In the genomic region with DNA sequence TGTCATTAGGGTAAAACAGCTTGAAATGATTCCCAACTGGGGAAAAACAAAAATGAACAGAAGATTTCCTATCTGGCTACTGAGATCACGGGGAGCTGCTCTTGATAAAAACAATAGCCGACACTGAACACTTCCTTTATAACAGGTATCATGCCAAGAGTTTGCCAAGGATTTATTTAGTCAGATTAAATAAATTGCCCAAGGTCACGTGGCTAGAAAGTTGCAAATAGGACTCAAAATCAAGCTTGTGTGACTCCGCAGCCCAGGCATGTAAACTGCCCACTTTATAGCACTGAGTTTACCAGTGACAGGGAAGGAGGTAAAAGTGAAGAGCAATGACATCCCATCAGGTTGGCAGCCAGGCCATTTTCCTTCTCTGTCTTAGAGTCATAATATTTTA, we compare ENCODE assay signal across 26 cellular contexts.
"Had no signal": no experiment of that assay in that cellular context is flagged by ENCODE, and none has a peak within 500 bp of the region (broad histone marks: within the 10 kb centered on the region; RNA-seq: fewer than 3 reads in every experiment).

No MANE protein-coding gene starts in this region.

- H3K27ac Mint-ChIP-seq: activated CD4-positive, alpha-beta T cell treated with anti-CD3 and anti-CD28 coated beads for 36 hours; activated CD4-positive, alpha-beta T cell treated with anti-CD3 and anti-CD28 coated beads, Interleukin-2, amount 10 ng/mL, durations not matched to agents 7 days and 5 days; activated CD8-positive, alpha-beta T cell treated with anti-CD3 and anti-CD28 coated beads for 36 hours; activated naive CD4-positive, alpha-beta T cell treated with anti-CD3 and anti-CD28 coated beads for 36 hours; activated naive CD4-positive, alpha-beta T cell treated with anti-CD3 and anti-CD28 coated beads, Interleukin-2, amount 50 U/mL, for 24 hours; activated naive CD8-positive, alpha-beta T cell treated with anti-CD3 and anti-CD28 coated beads, Interleukin-2, amount 10 ng/mL, durations not matched to agents 7 days and 5 days; activated T-helper 1 cell treated with anti-CD3 and anti-CD28 coated beads, Interleukin-12 subunit alpha, Interleukin-12 subunit beta, Interleukin-2, Interleukin-4 antibody, amounts not matched to agents 30 ng/mL and 10 ng/mL and 1 ng/mL, durations not matched to agents 14 hours and 24 hours and 36 hours; activated T-helper 2 cell treated with anti-CD3 and anti-CD28 coated beads, Interferon-gamma antibody, Interleukin-2, Interleukin-4, amounts not matched to agents 10 μg/mL and 5 μg/mL and 100 μg/mL, durations not matched to agents 14 hours and 24 hours and 36 hours; dendritic cell treated with granulocyte-macrophage colony-stimulating factor and Interleukin-4, amounts not matched to agents 40 ng/mL and 50 ng/mL, for 4 days had no signal

- H3K36me3 ChIP-seq: ascending aorta, brain microvascular endothelial cell, gastrocnemius medialis, heart left ventricle had no signal

- H3K9me3 Mint-ChIP-seq: activated CD8-positive, alpha-beta T cell treated with anti-CD3 and anti-CD28 coated beads for 36 hours; activated naive CD4-positive, alpha-beta T cell treated with anti-CD3 and anti-CD28 coated beads for 36 hours; activated naive CD4-positive, alpha-beta T cell treated with anti-CD3 and anti-CD28 coated beads, Interleukin-2, amount 50 U/mL, for 24 hours; central memory CD8-positive, alpha-beta T cell had no signal

- ATAC-seq: activated CD4-positive, alpha-beta T cell treated with anti-CD3 and anti-CD28 coated beads for 36 hours; activated CD8-positive, alpha-beta T cell treated with anti-CD3 and anti-CD28 coated beads for 36 hours; activated T-cell treated with anti-CD3 and anti-CD28 coated beads, Interleukin-2, amount 50 U/mL, for 4 hours; esophagus mucosa; foreskin keratinocyte; gastrocnemius medialis; heart left ventricle had no signal

- H3K36me3 Mint-ChIP-seq: activated naive CD4-positive, alpha-beta T cell treated with anti-CD3 and anti-CD28 coated beads, Interleukin-2, amount 50 U/mL, for 24 hours had no signal

- H3K4me3 ChIP-seq: ascending aorta, coronary artery, gastrocnemius medialis, heart left ventricle had no signal

- H3K27me3 ChIP-seq: ascending aorta, brain microvascular endothelial cell had no signal

- H3K4me1 ChIP-seq: foreskin keratinocyte, gastrocnemius medialis, heart left ventricle had no signal

- H3K27ac ChIP-seq: ascending aorta, brain microvascular endothelial cell, coronary artery, foreskin keratinocyte, gastrocnemius medialis, heart left ventricle had no signal

- H3K27me3 Mint-ChIP-seq: dendritic cell treated with granulocyte-macrophage colony-stimulating factor and Interleukin-4, amounts not matched to agents 40 ng/mL and 50 ng/mL, for 4 days had no signal

- H3K4me1 Mint-ChIP-seq: activated CD4-positive, alpha-beta T cell treated with anti-CD3 and anti-CD28 coated beads for 36 hours; activated CD4-positive, alpha-beta T cell treated with anti-CD3 and anti-CD28 coated beads, Interleukin-2, amount 10 ng/mL, durations not matched to agents 7 days and 5 days; activated naive CD4-positive, alpha-beta T cell treated with anti-CD3 and anti-CD28 coated beads, Interleukin-2, amount 50 U/mL, for 24 hours; activated naive CD8-positive, alpha-beta T cell treated with anti-CD3 and anti-CD28 coated beads, Interleukin-2, amount 10 ng/mL, durations not matched to agents 7 days and 5 days; central memory CD8-positive, alpha-beta T cell had no signal

- DNase-seq: activated CD4-positive, alpha-beta T cell treated with anti-CD3 and anti-CD28 coated beads for 36 hours; activated CD4-positive, alpha-beta T cell treated with anti-CD3 and anti-CD28 coated beads, Interleukin-2, amount 10 ng/mL, durations not matched to agents 7 days and 5 days; activated CD4-positive, alpha-beta T cell treated with anti-CD3 and anti-CD28 coated beads, Interleukin-2, amount 50 U/mL, for 4 hours; activated CD4-positive, CD25-positive, alpha-beta regulatory T cell; activated CD4-positive, CD25-positive, alpha-beta regulatory T cell treated with anti-CD3 and anti-CD28 coated beads, Interleukin-2, amount 50 U/mL, for 72 hours; activated CD8-positive, alpha-beta memory T cell treated with anti-CD3 and anti-CD28 coated beads for 24 hours; activated CD8-positive, alpha-beta T cell treated with anti-CD3 and anti-CD28 coated beads for 36 hours; activated effector memory CD4-positive, alpha-beta T cell treated with anti-CD3 and anti-CD28 coated beads, Interleukin-2, amount 50 U/mL, for 16 hours; activated naive CD4-positive, alpha-beta T cell treated with anti-CD3 and anti-CD28 coated beads for 36 hours; activated naive CD8-positive, alpha-beta T cell treated with anti-CD3 and anti-CD28 coated beads, Interleukin-2, amount 10 ng/mL, durations not matched to agents 7 days and 5 days; activated T-cell treated with anti-CD3 and anti-CD28 coated beads, Interleukin-2, amount 50 U/mL, for 4 hours; brain microvascular endothelial cell; effector CD4-positive, alpha-beta T cell; foreskin keratinocyte; gastrocnemius medialis; glutamatergic neuron; heart left ventricle; T-helper 2 cell had no signal

- H3K9me3 ChIP-seq: ascending aorta, gastrocnemius medialis had no signal

- H3K4me3 Mint-ChIP-seq: activated CD4-positive, alpha-beta T cell treated with anti-CD3 and anti-CD28 coated beads for 36 hours; activated CD4-positive, alpha-beta T cell treated with anti-CD3 and anti-CD28 coated beads, Interleukin-2, amount 10 ng/mL, durations not matched to agents 7 days and 5 days; activated CD8-positive, alpha-beta T cell treated with anti-CD3 and anti-CD28 coated beads for 36 hours; activated naive CD4-positive, alpha-beta T cell treated with anti-CD3 and anti-CD28 coated beads for 36 hours; activated naive CD4-positive, alpha-beta T cell treated with anti-CD3 and anti-CD28 coated beads, Interleukin-2, amount 50 U/mL, for 24 hours; activated naive CD8-positive, alpha-beta T cell treated with anti-CD3 and anti-CD28 coated beads, Interleukin-2, amount 10 ng/mL, durations not matched to agents 7 days and 5 days; activated T-cell treated with anti-CD3 and anti-CD28 coated beads, Interleukin-2, amount 50 U/mL, for 4 hours; activated T-helper 1 cell treated with anti-CD3 and anti-CD28 coated beads, Interleukin-12 subunit alpha, Interleukin-12 subunit beta, Interleukin-2, Interleukin-4 antibody, amounts not matched to agents 30 ng/mL and 10 ng/mL and 1 ng/mL, durations not matched to agents 14 hours and 24 hours and 36 hours; central memory CD8-positive, alpha-beta T cell; dendritic cell treated with granulocyte-macrophage colony-stimulating factor and Interleukin-4, amounts not matched to agents 40 ng/mL and 50 ng/mL, for 4 days had no signal
